Comparison of ENCODE assay signal across 31 cellular contexts in the genomic region with DNA sequence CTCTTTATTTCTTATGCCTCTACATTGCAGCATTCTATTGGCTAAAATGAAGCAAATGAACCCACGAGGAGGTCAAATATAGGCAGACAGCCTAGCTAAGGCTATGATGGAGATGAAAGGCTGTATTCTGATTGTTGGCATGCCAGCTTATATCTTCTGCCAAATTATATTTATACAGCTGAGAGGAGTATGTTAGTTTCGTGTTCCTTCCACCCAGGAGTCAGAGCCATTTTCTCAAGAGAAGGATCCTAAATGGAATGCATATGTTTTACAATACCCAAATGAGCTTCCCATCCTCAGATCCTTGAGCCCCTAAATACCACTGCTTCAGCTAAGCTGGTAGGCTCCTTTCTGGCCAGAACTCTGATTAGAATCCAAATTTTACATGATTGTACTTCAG.
"Had no signal": no experiment of that assay in that cellular context is flagged by ENCODE, and none has a peak within 500 bp of the region (broad histone marks: within the 10 kb centered on the region; RNA-seq: fewer than 3 reads in every experiment).

No MANE protein-coding gene starts in this region.

- H3K4me3 Mint-ChIP-seq: activated CD4-positive, alpha-beta memory T cell treated with anti-CD3 and anti-CD28 coated beads for 36 hours; activated CD4-positive, alpha-beta T cell treated with anti-CD3 and anti-CD28 coated beads for 36 hours; activated CD4-positive, alpha-beta T cell treated with anti-CD3 and anti-CD28 coated beads, Interleukin-2, amount 10 ng/mL, durations not matched to agents 24 days and 14 days; activated CD8-positive, alpha-beta memory T cell treated with anti-CD3 and anti-CD28 coated beads, Interleukin-2, amount 10 ng/mL, durations not matched to agents 7 days and 5 days; activated CD8-positive, alpha-beta T cell treated with anti-CD3 and anti-CD28 coated beads, Interleukin-2, amount 10 ng/mL, durations not matched to agents 7 days and 5 days; activated naive CD4-positive, alpha-beta T cell treated with anti-CD3 and anti-CD28 coated beads, Interleukin-2, amount 10 ng/mL, durations not matched to agents 7 days and 5 days; activated naive CD8-positive, alpha-beta T cell treated with anti-CD3 and anti-CD28 coated beads, Interleukin-2, amount 10 ng/mL, durations not matched to agents 7 days and 5 days; activated T-helper 1 cell treated with anti-CD3 and anti-CD28 coated beads, Interleukin-12 subunit alpha, Interleukin-12 subunit beta, Interleukin-2, Interleukin-4 antibody, amounts not matched to agents 30 ng/mL and 10 ng/mL and 1 ng/mL, durations not matched to agents 14 hours and 24 hours and 36 hours; brain; dendritic cell treated with granulocyte-macrophage colony-stimulating factor and Interleukin-4, amounts not matched to agents 40 ng/mL and 50 ng/mL, for 4 days; effector memory CD8-positive, alpha-beta T cell had no signal

- H3K4me3 ChIP-seq: ascending aorta, cardiac muscle cell, coronary artery, dorsolateral prefrontal cortex, esophagus muscularis mucosa had no signal

- DNase-seq: activated CD4-positive, alpha-beta memory T cell treated with anti-CD3 and anti-CD28 coated beads for 36 hours; activated CD4-positive, alpha-beta T cell treated with anti-CD3 and anti-CD28 coated beads for 36 hours; activated CD4-positive, alpha-beta T cell treated with anti-CD3 and anti-CD28 coated beads, Interleukin-2, amount 10 ng/mL, durations not matched to agents 24 days and 14 days; activated CD4-positive, CD25-positive, alpha-beta regulatory T cell; activated CD4-positive, CD25-positive, alpha-beta regulatory T cell treated with anti-CD3 and anti-CD28 coated beads, Interleukin-2, amount 50 U/mL, for 72 hours; activated CD8-positive, alpha-beta memory T cell treated with anti-CD3 and anti-CD28 coated beads, Interleukin-2, amount 10 ng/mL, durations not matched to agents 7 days and 5 days; activated CD8-positive, alpha-beta memory T cell treated with anti-CD3 and anti-CD28 coated beads, Interleukin-2, amount 50 U/mL, for 4 hours; activated CD8-positive, alpha-beta T cell treated with anti-CD3 and anti-CD28 coated beads, Interleukin-2, amount 10 ng/mL, durations not matched to agents 7 days and 5 days; activated effector memory CD4-positive, alpha-beta T cell treated with anti-CD3 and anti-CD28 coated beads, Interleukin-2, amount 50 U/mL, for 16 hours; activated naive CD4-positive, alpha-beta T cell; activated naive CD4-positive, alpha-beta T cell treated with anti-CD3 and anti-CD28 coated beads, Interleukin-2, amount 10 ng/mL, durations not matched to agents 7 days and 5 days; activated naive CD8-positive, alpha-beta T cell treated with anti-CD3 and anti-CD28 coated beads, Interleukin-2, amount 10 ng/mL, durations not matched to agents 7 days and 5 days; activated T-cell treated with anti-CD3 and anti-CD28 coated beads, Interleukin-2, amount 50 U/mL, for 1 hour; activated T-cell treated with anti-CD3 and anti-CD28 coated beads, Interleukin-2, amount 50 U/mL, for 48 hours; central memory CD4-positive, alpha-beta T cell; cerebellar nuclear complex; dorsolateral prefrontal cortex; effector memory CD8-positive, alpha-beta T cell; erythroblast; foreskin fibroblast; head of caudate nucleus; T-helper 2 cell had no signal

- H3K4me1 ChIP-seq: esophagus muscularis mucosa had no signal

- H3K27me3 ChIP-seq: ascending aorta, cardiac muscle cell, esophagus muscularis mucosa had no signal

- H3K36me3 Mint-ChIP-seq: activated CD4-positive, alpha-beta memory T cell treated with anti-CD3 and anti-CD28 coated beads for 36 hours; activated CD8-positive, alpha-beta memory T cell treated with anti-CD3 and anti-CD28 coated beads, Interleukin-2, amount 10 ng/mL, durations not matched to agents 7 days and 5 days; activated naive CD4-positive, alpha-beta T cell treated with anti-CD3 and anti-CD28 coated beads, Interleukin-2, amount 10 ng/mL, durations not matched to agents 7 days and 5 days; activated naive CD4-positive, alpha-beta T cell treated with anti-CD3 and anti-CD28 coated beads, Interleukin-2, amount 50 U/mL, for 72 hours; activated naive CD8-positive, alpha-beta T cell treated with anti-CD3 and anti-CD28 coated beads, Interleukin-2, amount 10 ng/mL, durations not matched to agents 7 days and 5 days; brain had no signal

- H3K9me3 Mint-ChIP-seq: activated CD4-positive, alpha-beta memory T cell treated with anti-CD3 and anti-CD28 coated beads for 36 hours; activated CD4-positive, alpha-beta T cell treated with anti-CD3 and anti-CD28 coated beads, Interleukin-2, amount 10 ng/mL, durations not matched to agents 24 days and 14 days; activated naive CD4-positive, alpha-beta T cell treated with anti-CD3 and anti-CD28 coated beads, Interleukin-2, amount 10 ng/mL, durations not matched to agents 7 days and 5 days; activated naive CD4-positive, alpha-beta T cell treated with anti-CD3 and anti-CD28 coated beads, Interleukin-2, amount 50 U/mL, for 72 hours; activated naive CD8-positive, alpha-beta T cell treated with anti-CD3 and anti-CD28 coated beads, Interleukin-2, amount 10 ng/mL, durations not matched to agents 7 days and 5 days; activated T-helper 1 cell treated with anti-CD3 and anti-CD28 coated beads, Interleukin-12 subunit alpha, Interleukin-12 subunit beta, Interleukin-2, Interleukin-4 antibody, amounts not matched to agents 30 ng/mL and 10 ng/mL and 1 ng/mL, durations not matched to agents 14 hours and 24 hours and 36 hours; activated T-helper 2 cell treated with anti-CD3 and anti-CD28 coated beads, Interferon-gamma antibody, Interleukin-2, Interleukin-4, amounts not matched to agents 10 μg/mL and 5 μg/mL and 100 μg/mL, durations not matched to agents 14 hours and 24 hours and 36 hours; effector memory CD8-positive, alpha-beta T cell had no signal

- H3K27me3 Mint-ChIP-seq: dendritic cell treated with granulocyte-macrophage colony-stimulating factor and Interleukin-4, amounts not matched to agents 40 ng/mL and 50 ng/mL, for 4 days had no signal

- H3K27ac ChIP-seq: cardiac muscle cell, dorsolateral prefrontal cortex, esophagus muscularis mucosa had no signal

- H3K36me3 ChIP-seq: ascending aorta, cardiac muscle cell, esophagus muscularis mucosa had no signal

- H3K4me1 Mint-ChIP-seq: activated CD4-positive, alpha-beta T cell treated with anti-CD3 and anti-CD28 coated beads for 36 hours; activated CD4-positive, alpha-beta T cell treated with anti-CD3 and anti-CD28 coated beads, Interleukin-2, amount 10 ng/mL, durations not matched to agents 24 days and 14 days; activated CD8-positive, alpha-beta memory T cell treated with anti-CD3 and anti-CD28 coated beads, Interleukin-2, amount 10 ng/mL, durations not matched to agents 7 days and 5 days; activated naive CD4-positive, alpha-beta T cell treated with anti-CD3 and anti-CD28 coated beads, Interleukin-2, amount 10 ng/mL, durations not matched to agents 7 days and 5 days; activated naive CD8-positive, alpha-beta T cell treated with anti-CD3 and anti-CD28 coated beads, Interleukin-2, amount 10 ng/mL, durations not matched to agents 7 days and 5 days; brain had no signal

- H3K9me3 ChIP-seq: ascending aorta, esophagus muscularis mucosa had no signal

- ATAC-seq: activated CD4-positive, alpha-beta T cell treated with anti-CD3 and anti-CD28 coated beads for 36 hours; activated CD8-positive, alpha-beta memory T cell treated with anti-CD3 and anti-CD28 coated beads, Interleukin-2, amount 10 ng/mL, durations not matched to agents 7 days and 5 days; activated CD8-positive, alpha-beta T cell treated with anti-CD3 and anti-CD28 coated beads, Interleukin-2, amount 10 ng/mL, durations not matched to agents 7 days and 5 days; activated naive CD4-positive, alpha-beta T cell treated with anti-CD3 and anti-CD28 coated beads, Interleukin-2, amount 50 U/mL, for 72 hours; effector memory CD8-positive, alpha-beta T cell had no signal

- H3K27ac Mint-ChIP-seq: activated CD4-positive, alpha-beta memory T cell treated with anti-CD3 and anti-CD28 coated beads for 36 hours; activated CD4-positive, alpha-beta T cell treated with anti-CD3 and anti-CD28 coated beads for 36 hours; activated CD4-positive, alpha-beta T cell treated with anti-CD3 and anti-CD28 coated beads, Interleukin-2, amount 10 ng/mL, durations not matched to agents 24 days and 14 days; activated CD8-positive, alpha-beta memory T cell treated with anti-CD3 and anti-CD28 coated beads, Interleukin-2, amount 10 ng/mL, durations not matched to agents 7 days and 5 days; activated CD8-positive, alpha-beta T cell treated with anti-CD3 and anti-CD28 coated beads, Interleukin-2, amount 10 ng/mL, durations not matched to agents 7 days and 5 days; activated naive CD4-positive, alpha-beta T cell treated with anti-CD3 and anti-CD28 coated beads, Interleukin-2, amount 10 ng/mL, durations not matched to agents 7 days and 5 days; activated naive CD4-positive, alpha-beta T cell treated with anti-CD3 and anti-CD28 coated beads, Interleukin-2, amount 50 U/mL, for 72 hours; activated naive CD8-positive, alpha-beta T cell treated with anti-CD3 and anti-CD28 coated beads, Interleukin-2, amount 10 ng/mL, durations not matched to agents 7 days and 5 days; activated T-helper 1 cell treated with anti-CD3 and anti-CD28 coated beads, Interleukin-12 subunit alpha, Interleukin-12 subunit beta, Interleukin-2, Interleukin-4 antibody, amounts not matched to agents 30 ng/mL and 10 ng/mL and 1 ng/mL, durations not matched to agents 14 hours and 24 hours and 36 hours; activated T-helper 2 cell treated with anti-CD3 and anti-CD28 coated beads, Interferon-gamma antibody, Interleukin-2, Interleukin-4, amounts not matched to agents 10 μg/mL and 5 μg/mL and 100 μg/mL, durations not matched to agents 14 hours and 24 hours and 36 hours; brain; dendritic cell treated with granulocyte-macrophage colony-stimulating factor and Interleukin-4, amounts not matched to agents 40 ng/mL and 50 ng/mL, for 4 days; effector memory CD8-positive, alpha-beta T cell had no signal
